In the genomic region with DNA sequence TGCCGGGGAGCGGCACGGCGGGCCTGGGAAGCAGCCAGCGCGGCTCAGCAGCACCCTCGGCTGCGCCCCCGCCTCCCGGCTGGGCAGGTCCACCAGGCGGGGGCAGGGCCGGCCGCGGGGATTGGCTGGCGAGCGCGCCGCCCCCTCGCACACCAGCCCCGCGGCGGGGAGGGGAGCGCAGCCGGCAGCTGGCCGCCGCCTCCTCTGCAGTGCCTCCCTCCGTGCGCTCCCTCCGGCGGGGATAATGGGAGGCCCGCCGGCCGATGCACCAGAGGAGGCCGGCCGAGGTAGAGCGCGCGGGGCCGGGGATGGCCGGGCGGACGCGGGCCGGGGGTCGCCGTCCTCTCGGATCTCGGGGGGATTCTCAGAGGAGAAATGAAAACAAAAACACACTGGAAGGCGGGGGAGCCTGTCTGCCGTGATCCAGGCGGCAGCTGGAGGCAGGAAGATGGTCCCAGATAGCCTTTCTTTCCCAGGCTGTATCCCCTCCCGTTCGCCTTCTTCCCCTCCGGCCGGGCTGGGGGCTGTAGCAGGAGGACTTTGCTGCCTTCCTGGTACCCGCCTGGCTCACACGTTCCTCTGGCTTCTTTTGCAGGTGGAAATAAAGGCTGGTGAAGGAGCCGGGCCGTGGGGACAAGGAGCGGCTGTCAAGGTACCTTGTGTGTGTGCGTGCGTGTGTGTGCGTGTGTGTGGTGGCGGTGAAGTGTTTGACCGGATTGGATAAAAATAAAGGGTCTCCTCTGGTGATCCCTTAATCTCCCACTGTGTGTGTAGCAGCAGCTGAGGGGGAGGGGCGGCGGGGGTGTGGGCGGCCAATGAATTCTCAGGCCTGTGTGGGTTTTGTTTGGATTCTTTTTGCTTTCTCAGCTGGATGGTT, we compare ENCODE assay signal across 8 cellular contexts. TPM values are rescaled to one million over a fixed set of nuclear protein-coding genes. Genes with fewer than 3 reads are reported as not detected.
A peak's percentile ranks its signal among the peaks of the same experiment; 100 is the strongest.
DNase-seq lines count a peak whose midpoint lies in the region; TF ChIP-seq lines count a peak whose summit lies in the region.

No MANE protein-coding gene starts in this region.

- H3K9me3 ChIP-seq in iPS-20b (ENCODE audit: insufficient read depth, low read depth, low read length) = no peaks in the 10 kb centered on the region

- H3K27ac Mint-ChIP-seq in brain = peak overlapping the region; percentile 91 to 99 (median 93)

- no peaks in the 10 kb centered on the region for H3K9me3 Mint-ChIP-seq in brain

- H3K36me3 ChIP-seq in GM06990 (ENCODE audit: control insufficient read depth, insufficient read depth, low read length) = peaks cover 25% of the 10 kb centered on the region
- peaks cover 7% of the 10 kb centered on the region; the same call in 1 of the 2 replicates for H3K36me3 ChIP-seq in iPS-20b (ENCODE audit: insufficient read depth, low read depth, low read length)

- H3K9ac ChIP-seq in iPS-20b (ENCODE audit: low read depth, low read length) = peak overlapping the region; percentile 82; the same call in 1 of the 2 replicates

- peaks cover 94% of the 10 kb centered on the region for H3K4me1 Mint-ChIP-seq in brain

- H3K36me3 Mint-ChIP-seq in brain = peaks cover 4% of the 10 kb centered on the region

- H3K27me3 Mint-ChIP-seq in brain = peaks cover 11% of the 10 kb centered on the region

- DNase-seq in GM06990 (ENCODE audit: extremely low read depth, insufficient read length) (peak; percentile 87), HFF-Myc (ENCODE audit: extremely low read depth, low read depth) (no peak), NCI-H128 (lab: John Stamatoyannopoulos, UW; ENCODE audit: unreplicated experiment) (peak; percentile 61), T1000 (lab: John Stamatoyannopoulos, UW) (peak; percentile 58), skeletal muscle cell (ENCODE audit: low read depth) (peak; percentile 65), AML-193 (lab: John Stamatoyannopoulos, UW) (no peak)

- TF ChIP-seq CTCF in GM06990 (IDR thresholded peaks at IDR 0.05; ENCODE audit: insufficient read depth, low read length, poor library complexity, severe bottlenecking) = no peak
- TF ChIP-seq CTCF in HFF-Myc (IDR thresholded peaks at IDR 0.05; ENCODE audit: low read depth, low read length, missing control alignments) = no peak
- TF ChIP-seq CTCF in brain (conservative IDR thresholded peaks at IDR 0.05) = no peak

- H3K27ac ChIP-seq in iPS-20b (ENCODE audit: low read length) = peak overlapping the region; percentile 60

- peaks cover 40% of the 10 kb centered on the region for H3K4me1 ChIP-seq in iPS-20b (ENCODE audit: insufficient read depth, low read length)

- peak overlapping the region; percentile 74 for H3K4me3 ChIP-seq in GM06990 (replicated peaks; ENCODE audit: low read depth, low read length)
- peak overlapping the region; percentile 52 for H3K4me3 ChIP-seq in HFF-Myc (replicated peaks; ENCODE audit: low read depth, low read length)
- peak overlapping the region; percentile 91 for H3K4me3 ChIP-seq in iPS-20b (ENCODE audit: low read length)
- peak overlapping the region; percentile 69 for H3K4me3 ChIP-seq in skeletal muscle cell (ENCODE audit: low read depth, low read length)

- H3K27me3 ChIP-seq in GM06990 (replicated peaks; ENCODE audit: control insufficient read depth, insufficient read depth, low read length) (no peaks in the 10 kb centered on the region), iPS-20b (ENCODE audit: insufficient read depth, low read length) (peaks cover 15% of the 10 kb centered on the region)

- peak overlapping the region; percentile 89 to 97 (median 94) for H3K4me3 Mint-ChIP-seq in brain

RNA-seq across cellular contexts. Expression of gene TET3, which starts 18.0 kb away (rescaled TPM):
- polyA plus RNA-seq in brain (ENCODE audit: insufficient read depth, low read depth, low replicate concordance) = 9.4 TPM

Comparison
In these comparisons a context has a peak if more than half of its experiments do, and no peak if none do; other contexts are left out.
1. DNase-seq: peak in GM06990 (single experiment), NCI-H128 (single experiment), T1000 (single experiment) and skeletal muscle cell (single experiment); none in HFF-Myc (single experiment) and AML-193 (0 of 2).
2. Peak in every context shown above with its lines, with median percentiles within 50 percentile points of each other: H3K4me3 ChIP-seq.